Comparison of ENCODE assay signal across 1 cellular context in the genomic region with DNA sequence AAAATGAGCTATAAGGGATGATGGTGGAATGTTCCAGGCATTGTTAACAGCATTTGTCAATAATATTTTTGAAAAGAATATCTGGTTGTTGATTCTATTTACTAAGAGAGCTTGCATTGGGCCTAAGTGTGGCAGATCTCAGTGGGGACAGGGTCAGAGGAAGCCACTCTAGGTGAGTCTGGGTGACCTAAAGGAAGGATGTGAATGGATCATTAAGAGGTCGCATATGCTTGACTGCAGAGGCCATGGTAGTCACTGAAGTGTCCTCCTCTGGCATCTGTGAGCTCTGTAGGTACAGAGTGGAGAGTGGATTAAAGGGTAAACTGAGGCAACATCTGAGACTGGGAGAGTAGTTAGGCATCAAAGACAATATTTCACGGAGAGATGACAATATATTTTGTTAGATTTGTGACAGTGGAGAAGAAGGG.
A peak's percentile ranks its signal among the peaks of the same experiment; 100 is the strongest.
TF ChIP-seq lines count a peak whose summit lies in the region.

No MANE protein-coding gene starts in this region.

TF ChIP-seq in K562, 482 proteins besides CTCF, POLR2A, EP300 and RAD21:
- TF ChIP-seq FOXA3 (CRISPR knock-in tag; conservative IDR thresholded peaks at IDR 0.05 in 1 of 2, IDR thresholded peaks at IDR 0.05 in 1 of 2) = 0 out of 4 replicates have a peak, but pooled peaks of 1 of the 2 experiments have one; percentile 44
- no peak for TF ChIP-seq SREBF1 (IDR thresholded peaks at IDR 0.05; ENCODE audit: borderline replicate concordance, low read depth, low read length)
- TF ChIP-seq, protein P1, sequence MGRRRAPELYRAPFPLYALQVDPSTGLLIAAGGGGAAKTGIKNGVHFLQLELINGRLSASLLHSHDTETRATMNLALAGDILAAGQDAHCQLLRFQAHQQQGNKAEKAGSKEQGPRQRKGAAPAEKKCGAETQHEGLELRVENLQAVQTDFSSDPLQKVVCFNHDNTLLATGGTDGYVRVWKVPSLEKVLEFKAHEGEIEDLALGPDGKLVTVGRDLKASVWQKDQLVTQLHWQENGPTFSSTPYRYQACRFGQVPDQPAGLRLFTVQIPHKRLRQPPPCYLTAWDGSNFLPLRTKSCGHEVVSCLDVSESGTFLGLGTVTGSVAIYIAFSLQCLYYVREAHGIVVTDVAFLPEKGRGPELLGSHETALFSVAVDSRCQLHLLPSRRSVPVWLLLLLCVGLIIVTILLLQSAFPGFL (CRISPR knock-in tag; IDR thresholded peaks at IDR 0.05) = 0 out of 2 replicates have a peak, but pooled peaks have one; percentile 17
- no peak for TF ChIP-seq ZNF408 (CRISPR knock-in tag; IDR thresholded peaks at IDR 0.05; ENCODE audit: low read depth)
- peak; percentile 67 for TF ChIP-seq ZNF699 (CRISPR knock-in tag; IDR thresholded peaks at IDR 0.05; ENCODE audit: insufficient replicate concordance)
- no peak for TF ChIP-seq ZNF561 (CRISPR knock-in tag; conservative IDR thresholded peaks at IDR 0.05)
- TF ChIP-seq, protein P2, sequence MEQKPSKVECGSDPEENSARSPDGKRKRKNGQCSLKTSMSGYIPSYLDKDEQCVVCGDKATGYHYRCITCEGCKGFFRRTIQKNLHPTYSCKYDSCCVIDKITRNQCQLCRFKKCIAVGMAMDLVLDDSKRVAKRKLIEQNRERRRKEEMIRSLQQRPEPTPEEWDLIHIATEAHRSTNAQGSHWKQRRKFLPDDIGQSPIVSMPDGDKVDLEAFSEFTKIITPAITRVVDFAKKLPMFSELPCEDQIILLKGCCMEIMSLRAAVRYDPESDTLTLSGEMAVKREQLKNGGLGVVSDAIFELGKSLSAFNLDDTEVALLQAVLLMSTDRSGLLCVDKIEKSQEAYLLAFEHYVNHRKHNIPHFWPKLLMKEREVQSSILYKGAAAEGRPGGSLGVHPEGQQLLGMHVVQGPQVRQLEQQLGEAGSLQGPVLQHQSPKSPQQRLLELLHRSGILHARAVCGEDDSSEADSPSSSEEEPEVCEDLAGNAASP (IDR thresholded peaks at IDR 0.05) = no peak
- no peak for TF ChIP-seq TARDBP (IDR thresholded peaks at IDR 0.05)
- TF ChIP-seq, protein P3, sequence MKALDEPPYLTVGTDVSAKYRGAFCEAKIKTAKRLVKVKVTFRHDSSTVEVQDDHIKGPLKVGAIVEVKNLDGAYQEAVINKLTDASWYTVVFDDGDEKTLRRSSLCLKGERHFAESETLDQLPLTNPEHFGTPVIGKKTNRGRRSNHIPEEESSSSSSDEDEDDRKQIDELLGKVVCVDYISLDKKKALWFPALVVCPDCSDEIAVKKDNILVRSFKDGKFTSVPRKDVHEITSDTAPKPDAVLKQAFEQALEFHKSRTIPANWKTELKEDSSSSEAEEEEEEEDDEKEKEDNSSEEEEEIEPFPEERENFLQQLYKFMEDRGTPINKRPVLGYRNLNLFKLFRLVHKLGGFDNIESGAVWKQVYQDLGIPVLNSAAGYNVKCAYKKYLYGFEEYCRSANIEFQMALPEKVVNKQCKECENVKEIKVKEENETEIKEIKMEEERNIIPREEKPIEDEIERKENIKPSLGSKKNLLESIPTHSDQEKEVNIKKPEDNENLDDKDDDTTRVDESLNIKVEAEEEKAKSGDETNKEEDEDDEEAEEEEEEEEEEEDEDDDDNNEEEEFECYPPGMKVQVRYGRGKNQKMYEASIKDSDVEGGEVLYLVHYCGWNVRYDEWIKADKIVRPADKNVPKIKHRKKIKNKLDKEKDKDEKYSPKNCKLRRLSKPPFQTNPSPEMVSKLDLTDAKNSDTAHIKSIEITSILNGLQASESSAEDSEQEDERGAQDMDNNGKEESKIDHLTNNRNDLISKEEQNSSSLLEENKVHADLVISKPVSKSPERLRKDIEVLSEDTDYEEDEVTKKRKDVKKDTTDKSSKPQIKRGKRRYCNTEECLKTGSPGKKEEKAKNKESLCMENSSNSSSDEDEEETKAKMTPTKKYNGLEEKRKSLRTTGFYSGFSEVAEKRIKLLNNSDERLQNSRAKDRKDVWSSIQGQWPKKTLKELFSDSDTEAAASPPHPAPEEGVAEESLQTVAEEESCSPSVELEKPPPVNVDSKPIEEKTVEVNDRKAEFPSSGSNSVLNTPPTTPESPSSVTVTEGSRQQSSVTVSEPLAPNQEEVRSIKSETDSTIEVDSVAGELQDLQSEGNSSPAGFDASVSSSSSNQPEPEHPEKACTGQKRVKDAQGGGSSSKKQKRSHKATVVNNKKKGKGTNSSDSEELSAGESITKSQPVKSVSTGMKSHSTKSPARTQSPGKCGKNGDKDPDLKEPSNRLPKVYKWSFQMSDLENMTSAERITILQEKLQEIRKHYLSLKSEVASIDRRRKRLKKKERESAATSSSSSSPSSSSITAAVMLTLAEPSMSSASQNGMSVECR (CRISPR knock-in tag; IDR thresholded peaks at IDR 0.05) = 0 out of 2 replicates have a peak, but pooled peaks have one; percentile 30
- TF ChIP-seq IRF2 (CRISPR knock-in tag; IDR thresholded peaks at IDR 0.05) = peak; percentile 73; the same call in 1 of the 2 replicates
- TF ChIP-seq, protein P4, sequence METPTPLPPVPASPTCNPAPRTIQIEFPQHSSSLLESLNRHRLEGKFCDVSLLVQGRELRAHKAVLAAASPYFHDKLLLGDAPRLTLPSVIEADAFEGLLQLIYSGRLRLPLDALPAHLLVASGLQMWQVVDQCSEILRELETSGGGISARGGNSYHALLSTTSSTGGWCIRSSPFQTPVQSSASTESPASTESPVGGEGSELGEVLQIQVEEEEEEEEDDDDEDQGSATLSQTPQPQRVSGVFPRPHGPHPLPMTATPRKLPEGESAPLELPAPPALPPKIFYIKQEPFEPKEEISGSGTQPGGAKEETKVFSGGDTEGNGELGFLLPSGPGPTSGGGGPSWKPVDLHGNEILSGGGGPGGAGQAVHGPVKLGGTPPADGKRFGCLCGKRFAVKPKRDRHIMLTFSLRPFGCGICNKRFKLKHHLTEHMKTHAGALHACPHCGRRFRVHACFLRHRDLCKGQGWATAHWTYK (CRISPR knock-in tag; IDR thresholded peaks at IDR 0.05) = no peak
- TF ChIP-seq BDP1 (IDR thresholded peaks at IDR 0.05; ENCODE audit: insufficient read depth, insufficient read length) = no peak
- 0 out of 2 replicates have a peak, but pooled peaks have one; percentile 15 for TF ChIP-seq ZNF224 (CRISPR knock-in tag; IDR thresholded peaks at IDR 0.05)
- TF ChIP-seq, protein P5, sequence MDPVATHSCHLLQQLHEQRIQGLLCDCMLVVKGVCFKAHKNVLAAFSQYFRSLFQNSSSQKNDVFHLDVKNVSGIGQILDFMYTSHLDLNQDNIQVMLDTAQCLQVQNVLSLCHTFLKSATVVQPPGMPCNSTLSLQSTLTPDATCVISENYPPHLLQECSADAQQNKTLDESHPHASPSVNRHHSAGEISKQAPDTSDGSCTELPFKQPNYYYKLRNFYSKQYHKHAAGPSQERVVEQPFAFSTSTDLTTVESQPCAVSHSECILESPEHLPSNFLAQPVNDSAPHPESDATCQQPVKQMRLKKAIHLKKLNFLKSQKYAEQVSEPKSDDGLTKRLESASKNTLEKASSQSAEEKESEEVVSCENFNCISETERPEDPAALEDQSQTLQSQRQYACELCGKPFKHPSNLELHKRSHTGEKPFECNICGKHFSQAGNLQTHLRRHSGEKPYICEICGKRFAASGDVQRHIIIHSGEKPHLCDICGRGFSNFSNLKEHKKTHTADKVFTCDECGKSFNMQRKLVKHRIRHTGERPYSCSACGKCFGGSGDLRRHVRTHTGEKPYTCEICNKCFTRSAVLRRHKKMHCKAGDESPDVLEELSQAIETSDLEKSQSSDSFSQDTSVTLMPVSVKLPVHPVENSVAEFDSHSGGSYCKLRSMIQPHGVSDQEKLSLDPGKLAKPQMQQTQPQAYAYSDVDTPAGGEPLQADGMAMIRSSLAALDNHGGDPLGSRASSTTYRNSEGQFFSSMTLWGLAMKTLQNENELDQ (CRISPR knock-in tag; IDR thresholded peaks at IDR 0.05; ENCODE audit: borderline replicate concordance) = 0 out of 2 replicates have a peak, but pooled peaks have one; percentile 81
- TF ChIP-seq FOXM1 (IDR thresholded peaks at IDR 0.05; ENCODE audit: low read depth) = no peak
- TF ChIP-seq FOXM1 (CRISPR knock-in tag; IDR thresholded peaks at IDR 0.05; ENCODE audit: low read depth) = no peak
- TF ChIP-seq, protein P6, sequence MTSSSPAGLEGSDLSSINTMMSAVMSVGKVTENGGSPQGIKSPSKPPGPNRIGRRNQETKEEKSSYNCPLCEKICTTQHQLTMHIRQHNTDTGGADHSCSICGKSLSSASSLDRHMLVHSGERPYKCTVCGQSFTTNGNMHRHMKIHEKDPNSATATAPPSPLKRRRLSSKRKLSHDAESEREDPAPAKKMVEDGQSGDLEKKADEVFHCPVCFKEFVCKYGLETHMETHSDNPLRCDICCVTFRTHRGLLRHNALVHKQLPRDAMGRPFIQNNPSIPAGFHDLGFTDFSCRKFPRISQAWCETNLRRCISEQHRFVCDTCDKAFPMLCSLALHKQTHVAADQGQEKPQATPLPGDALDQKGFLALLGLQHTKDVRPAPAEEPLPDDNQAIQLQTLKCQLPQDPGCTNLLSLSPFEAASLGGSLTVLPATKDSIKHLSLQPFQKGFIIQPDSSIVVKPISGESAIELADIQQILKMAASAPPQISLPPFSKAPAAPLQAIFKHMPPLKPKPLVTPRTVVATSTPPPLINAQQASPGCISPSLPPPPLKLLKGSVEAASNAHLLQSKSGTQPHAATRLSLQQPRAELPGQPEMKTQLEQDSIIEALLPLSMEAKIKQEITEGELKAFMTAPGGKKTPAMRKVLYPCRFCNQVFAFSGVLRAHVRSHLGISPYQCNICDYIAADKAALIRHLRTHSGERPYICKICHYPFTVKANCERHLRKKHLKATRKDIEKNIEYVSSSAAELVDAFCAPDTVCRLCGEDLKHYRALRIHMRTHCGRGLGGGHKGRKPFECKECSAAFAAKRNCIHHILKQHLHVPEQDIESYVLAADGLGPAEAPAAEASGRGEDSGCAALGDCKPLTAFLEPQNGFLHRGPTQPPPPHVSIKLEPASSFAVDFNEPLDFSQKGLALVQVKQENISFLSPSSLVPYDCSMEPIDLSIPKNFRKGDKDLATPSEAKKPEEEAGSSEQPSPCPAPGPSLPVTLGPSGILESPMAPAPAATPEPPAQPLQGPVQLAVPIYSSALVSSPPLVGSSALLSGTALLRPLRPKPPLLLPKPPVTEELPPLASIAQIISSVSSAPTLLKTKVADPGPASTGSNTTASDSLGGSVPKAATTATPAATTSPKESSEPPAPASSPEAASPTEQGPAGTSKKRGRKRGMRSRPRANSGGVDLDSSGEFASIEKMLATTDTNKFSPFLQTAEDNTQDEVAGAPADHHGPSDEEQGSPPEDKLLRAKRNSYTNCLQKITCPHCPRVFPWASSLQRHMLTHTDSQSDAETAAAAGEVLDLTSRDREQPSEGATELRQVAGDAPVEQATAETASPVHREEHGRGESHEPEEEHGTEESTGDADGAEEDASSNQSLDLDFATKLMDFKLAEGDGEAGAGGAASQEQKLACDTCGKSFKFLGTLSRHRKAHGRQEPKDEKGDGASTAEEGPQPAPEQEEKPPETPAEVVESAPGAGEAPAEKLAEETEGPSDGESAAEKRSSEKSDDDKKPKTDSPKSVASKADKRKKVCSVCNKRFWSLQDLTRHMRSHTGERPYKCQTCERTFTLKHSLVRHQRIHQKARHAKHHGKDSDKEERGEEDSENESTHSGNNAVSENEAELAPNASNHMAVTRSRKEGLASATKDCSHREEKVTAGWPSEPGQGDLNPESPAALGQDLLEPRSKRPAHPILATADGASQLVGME (CRISPR knock-in tag; IDR thresholded peaks at IDR 0.05) = no peak
- TF ChIP-seq FOXK1 (CRISPR knock-in tag; IDR thresholded peaks at IDR 0.05; ENCODE audit: borderline replicate concordance) = peak; percentile 70; the same call in 1 of the 2 replicates
- no peak for TF ChIP-seq ARID2 (IDR thresholded peaks at IDR 0.05)
- no peak for TF ChIP-seq CCNT2 (IDR thresholded peaks at IDR 0.05; ENCODE audit: borderline replicate concordance, extremely low read depth, insufficient read length, low read depth, low read length)
- 0 out of 2 replicates have a peak, but pooled peaks have one; percentile 70 for TF ChIP-seq HMG20B (CRISPR knock-in tag; IDR thresholded peaks at IDR 0.05)
- TF ChIP-seq, protein P7, sequence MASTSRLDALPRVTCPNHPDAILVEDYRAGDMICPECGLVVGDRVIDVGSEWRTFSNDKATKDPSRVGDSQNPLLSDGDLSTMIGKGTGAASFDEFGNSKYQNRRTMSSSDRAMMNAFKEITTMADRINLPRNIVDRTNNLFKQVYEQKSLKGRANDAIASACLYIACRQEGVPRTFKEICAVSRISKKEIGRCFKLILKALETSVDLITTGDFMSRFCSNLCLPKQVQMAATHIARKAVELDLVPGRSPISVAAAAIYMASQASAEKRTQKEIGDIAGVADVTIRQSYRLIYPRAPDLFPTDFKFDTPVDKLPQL (IDR thresholded peaks at IDR 0.05; ENCODE audit: extremely low read depth, insufficient read length) = no peak
- TF ChIP-seq, protein P8, sequence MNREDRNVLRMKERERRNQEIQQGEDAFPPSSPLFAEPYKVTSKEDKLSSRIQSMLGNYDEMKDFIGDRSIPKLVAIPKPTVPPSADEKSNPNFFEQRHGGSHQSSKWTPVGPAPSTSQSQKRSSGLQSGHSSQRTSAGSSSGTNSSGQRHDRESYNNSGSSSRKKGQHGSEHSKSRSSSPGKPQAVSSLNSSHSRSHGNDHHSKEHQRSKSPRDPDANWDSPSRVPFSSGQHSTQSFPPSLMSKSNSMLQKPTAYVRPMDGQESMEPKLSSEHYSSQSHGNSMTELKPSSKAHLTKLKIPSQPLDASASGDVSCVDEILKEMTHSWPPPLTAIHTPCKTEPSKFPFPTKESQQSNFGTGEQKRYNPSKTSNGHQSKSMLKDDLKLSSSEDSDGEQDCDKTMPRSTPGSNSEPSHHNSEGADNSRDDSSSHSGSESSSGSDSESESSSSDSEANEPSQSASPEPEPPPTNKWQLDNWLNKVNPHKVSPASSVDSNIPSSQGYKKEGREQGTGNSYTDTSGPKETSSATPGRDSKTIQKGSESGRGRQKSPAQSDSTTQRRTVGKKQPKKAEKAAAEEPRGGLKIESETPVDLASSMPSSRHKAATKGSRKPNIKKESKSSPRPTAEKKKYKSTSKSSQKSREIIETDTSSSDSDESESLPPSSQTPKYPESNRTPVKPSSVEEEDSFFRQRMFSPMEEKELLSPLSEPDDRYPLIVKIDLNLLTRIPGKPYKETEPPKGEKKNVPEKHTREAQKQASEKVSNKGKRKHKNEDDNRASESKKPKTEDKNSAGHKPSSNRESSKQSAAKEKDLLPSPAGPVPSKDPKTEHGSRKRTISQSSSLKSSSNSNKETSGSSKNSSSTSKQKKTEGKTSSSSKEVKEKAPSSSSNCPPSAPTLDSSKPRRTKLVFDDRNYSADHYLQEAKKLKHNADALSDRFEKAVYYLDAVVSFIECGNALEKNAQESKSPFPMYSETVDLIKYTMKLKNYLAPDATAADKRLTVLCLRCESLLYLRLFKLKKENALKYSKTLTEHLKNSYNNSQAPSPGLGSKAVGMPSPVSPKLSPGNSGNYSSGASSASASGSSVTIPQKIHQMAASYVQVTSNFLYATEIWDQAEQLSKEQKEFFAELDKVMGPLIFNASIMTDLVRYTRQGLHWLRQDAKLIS (CRISPR knock-in tag; IDR thresholded peaks at IDR 0.05) = 0 out of 2 replicates have a peak, but pooled peaks have one; percentile 18
- no peak for TF ChIP-seq BRCA1 (IDR thresholded peaks at IDR 0.05)
- TF ChIP-seq BRCA1 (CRISPR knock-in tag; IDR thresholded peaks at IDR 0.05) = no peak
